24 cellular contexts compared by ENCODE assay signal in the genomic region with DNA sequence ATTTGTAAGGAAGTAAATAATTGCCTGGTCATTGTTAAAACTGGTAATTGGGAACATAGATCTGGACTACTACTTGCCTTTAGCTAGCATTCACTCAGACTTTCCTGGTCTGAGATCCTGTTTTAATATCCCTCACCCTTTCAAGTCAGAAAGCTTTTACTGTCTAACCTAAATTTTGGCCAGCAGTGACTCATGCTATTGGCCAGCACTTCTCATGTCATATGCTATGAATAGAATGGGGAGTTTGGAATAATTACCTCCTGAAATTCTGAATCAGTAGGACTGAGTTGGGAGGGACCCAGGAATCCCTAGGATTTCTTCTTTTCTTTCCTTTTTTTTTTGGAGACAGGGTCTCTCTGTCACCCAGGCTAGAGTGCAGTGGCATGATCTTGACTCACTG. TPM values are rescaled to one million over a fixed set of nuclear protein-coding genes. Genes with fewer than 3 reads are reported as not detected.
DNase-seq lines count a peak whose midpoint lies in the region; ATAC-seq and TF ChIP-seq lines count a peak whose summit lies in the region.
"Had no signal": no experiment of that assay in that cellular context is flagged by ENCODE, and none has a peak within 500 bp of the region (broad histone marks: within the 10 kb centered on the region; RNA-seq: fewer than 3 reads in every experiment).

No MANE protein-coding gene starts in this region.

- H3K4me1 ChIP-seq in right lobe of liver, result no peaks in the 10 kb centered on the region
- H3K4me1 ChIP-seq: esophagus squamous epithelium had no signal

- no peaks in the 10 kb centered on the region for H3K9me3 ChIP-seq in right lobe of liver
- H3K9me3 ChIP-seq: esophagus squamous epithelium, ovary, sigmoid colon had no signal

- peaks cover 0 to 25% (median 0%) of the 10 kb centered on the region in 4 donors for H3K36me3 ChIP-seq in right lobe of liver
- H3K36me3 ChIP-seq: ovary had no signal

- TF ChIP-seq CTCF in cardiac fibroblast (IDR thresholded peaks at IDR 0.05; ENCODE audit: low read depth, low read length), result no peak
- TF ChIP-seq CTCF in right lobe of liver (IDR thresholded peaks at IDR 0.05), result no peak

- H3K27me3 ChIP-seq in right lobe of liver, result no peaks in the 10 kb centered on the region
- H3K27me3 ChIP-seq: esophagus squamous epithelium, hepatocyte, ovary, sigmoid colon had no signal

- no peak overlapping the region for H3K27ac ChIP-seq in right lobe of liver
- H3K27ac ChIP-seq: esophagus squamous epithelium, hepatocyte, KMS-11, ovary, VCaP had no signal

- intact Hi-C loops in right lobe of liver (cut with DNase I), result no loop called here

- no peak for TF ChIP-seq POLR2A in right lobe of liver (IDR thresholded peaks at IDR 0.05)

- H3K4me3 ChIP-seq in cardiac fibroblast (replicated peaks in 1 of 2; ENCODE audit: low read depth in 2 of 2, low read length in 2 of 2) (no peak overlapping the region), right lobe of liver (no peak overlapping the region)
- H3K4me3 ChIP-seq: esophagus squamous epithelium, hepatocyte, lung, ovary, sigmoid colon had no signal

- ATAC-seq in right lobe of liver (no peak), GM18520 (IDR thresholded peaks at IDR 0.05; ENCODE audit: unreplicated experiment) (no peak)

- DNase-seq in AG08395 (ENCODE audit: low spot score) (peak; percentile 76), HT1080 (ENCODE audit: low read depth) (peak; percentile 32), cardiac fibroblast (ENCODE audit: low read depth in 2 of 2) (peak; percentile 17 to 56), myocyte (ENCODE audit: low read depth) (peak; percentile 65), right lobe of liver (no peak), 8988T (no peak), NCI-H1048 (lab: John Stamatoyannopoulos, UW) (no peak)
- DNase-seq: activated CD4-positive, alpha-beta T cell treated with anti-CD3 and anti-CD28 coated beads, Interleukin-2, amount 50 U/mL, for 4 hours; activated effector memory CD4-positive, alpha-beta T cell treated with anti-CD3 and anti-CD28 coated beads, Interleukin-2, amount 50 U/mL, for 16 hours; amygdala; CD4-positive, CD25-positive, alpha-beta regulatory T cell; effector memory CD4-positive, alpha-beta T cell; esophagus squamous epithelium; NCI-H1105; NCI-H2081; NCI-H524; ovary; SHP77; sigmoid colon had no signal

RNA-seq across cellular contexts. Expression of gene STK36, which starts 19.3 kb away (rescaled TPM):
- total RNA-seq in HT1080 (2014; rRNA removed; shearing (Covaris generic)), result 11.0 and 14.9 TPM in 2 replicates
- polyA plus RNA-seq in HT1080 (2015; cell fraction: cytosol; rRNA removed), result 4.3 and 8.1 TPM in 2 replicates
- 141 and 152 TPM in 2 replicates for polyA plus RNA-seq in HT1080 (2015; cell fraction: nucleus; rRNA removed)
- total RNA-seq in myocyte (26.8 and 29.7 TPM in 2 replicates), right lobe of liver (10 to 100 TPM in 5 of 6 experiments, 1 to 10 TPM in 1; 9.2 to 14.0 (median 12.7) TPM)
- polyA plus RNA-seq in myocyte (2012), result 25.9 TPM

RNA-seq across cellular contexts. Expression of gene TTLL4, which starts 19.4 kb away (rescaled TPM):
- total RNA-seq in HT1080 (2014; rRNA removed; shearing (Covaris generic)), result 21.6 and 22.9 TPM in 2 replicates
- polyA plus RNA-seq in HT1080 (2015; cell fraction: cytosol; rRNA removed), result 14.5 and 18.6 TPM in 2 replicates
- 69.2 and 70.0 TPM in 2 replicates for polyA plus RNA-seq in HT1080 (2015; cell fraction: nucleus; rRNA removed)
- 11.9 and 13.0 TPM in 2 replicates for total RNA-seq in myocyte
- polyA plus RNA-seq in myocyte (2012), result 8.5 TPM
- 10 to 100 TPM in 4 of 6 experiments, 1 to 10 TPM in 2; 8.2 to 14.8 (median 11.6) TPM for total RNA-seq in right lobe of liver

RNA-seq across cellular contexts. Expression of gene RNF25, which starts 19.4 kb away (rescaled TPM):
- total RNA-seq in HT1080 (2014; rRNA removed; shearing (Covaris generic)), result 106 TPM in 2 replicates
- polyA plus RNA-seq in HT1080 (2015; cell fraction: cytosol; rRNA removed), result 35.1 and 45.5 TPM in 2 replicates
- polyA plus RNA-seq in HT1080 (2015; cell fraction: nucleus; rRNA removed), result 60.6 and 61.1 TPM in 2 replicates
- total RNA-seq in myocyte (19.8 and 20.9 TPM in 2 replicates), right lobe of liver (10 to 100 TPM in 1 of 6 experiments, 1 to 10 TPM in 5; 7.7 to 11.1 (median 9.1) TPM)
- polyA plus RNA-seq in myocyte (2012), result 45.0 TPM

RNA-seq across cellular contexts. Expression of gene BCS1L, which starts 31.8 kb away (rescaled TPM):
- total RNA-seq in HT1080 (2014; rRNA removed; shearing (Covaris generic)), result 69.2 and 80.7 TPM in 2 replicates
- 37.6 and 48.1 TPM in 2 replicates for polyA plus RNA-seq in HT1080 (2015; cell fraction: cytosol; rRNA removed)
- 169 and 172 TPM in 2 replicates for polyA plus RNA-seq in HT1080 (2015; cell fraction: nucleus; rRNA removed)
- total RNA-seq in myocyte (27.6 and 39.2 TPM in 2 replicates), right lobe of liver (10 to 100 TPM; 19.7 to 34.1 (median 28.0) TPM)
- 34.9 TPM for polyA plus RNA-seq in myocyte (2012)

RNA-seq across cellular contexts. Expression of gene ZNF142, which starts 31.8 kb away (rescaled TPM):
- total RNA-seq in HT1080 (2014; rRNA removed; shearing (Covaris generic)), result 17.8 and 26.0 TPM in 2 replicates
- polyA plus RNA-seq in HT1080 (2015; cell fraction: cytosol; rRNA removed), result 10.2 and 13.2 TPM in 2 replicates
- 22.3 and 27.2 TPM in 2 replicates for polyA plus RNA-seq in HT1080 (2015; cell fraction: nucleus; rRNA removed)
- total RNA-seq in myocyte (10.9 and 14.9 TPM in 2 replicates), right lobe of liver (10 to 100 TPM in 2 of 6 experiments, 1 to 10 TPM in 4; 7.1 to 12.5 (median 7.5) TPM)
- polyA plus RNA-seq in myocyte (2012), result 9.7 TPM

Comparison
In these comparisons a context has a peak if more than half of its experiments do, and no peak if none do; other contexts are left out.
1. DNase-seq: peak in AG08395 (single experiment), HT1080 (single experiment), cardiac fibroblast (2 of 2) and myocyte (single experiment); none in right lobe of liver (0 of 3), 8988T (single experiment) and NCI-H1048 (single experiment).